In the genomic region with DNA sequence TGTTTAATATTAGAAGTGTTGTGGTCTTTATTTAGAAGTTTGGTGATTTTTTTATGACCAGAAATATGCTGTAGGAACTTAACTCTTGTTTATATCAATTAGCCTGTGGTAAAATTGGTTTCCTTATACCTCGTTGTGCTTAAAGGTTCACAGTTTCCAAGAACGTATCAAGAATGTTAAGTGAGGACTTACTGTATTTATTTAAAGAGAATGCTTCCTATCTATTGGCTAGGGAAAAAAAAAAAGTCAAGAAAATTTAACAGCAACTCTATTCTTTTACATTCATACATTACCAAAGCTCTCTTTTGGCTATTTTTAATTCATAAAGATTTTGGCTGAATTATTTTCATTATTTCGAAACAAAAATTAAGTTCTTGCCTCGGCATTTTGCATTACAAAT, we compare ENCODE assay signal across 1 cellular context.
TF ChIP-seq lines count a peak whose summit lies in the region.

No MANE protein-coding gene starts in this region.

TF ChIP-seq in GM23338, 12 proteins besides CTCF, POLR2A, EP300 and RAD21 (continued from another document):
- no peak for TF ChIP-seq NANOG (IDR thresholded peaks at IDR 0.05; ENCODE audit: borderline replicate concordance)
- TF ChIP-seq, protein P1, sequence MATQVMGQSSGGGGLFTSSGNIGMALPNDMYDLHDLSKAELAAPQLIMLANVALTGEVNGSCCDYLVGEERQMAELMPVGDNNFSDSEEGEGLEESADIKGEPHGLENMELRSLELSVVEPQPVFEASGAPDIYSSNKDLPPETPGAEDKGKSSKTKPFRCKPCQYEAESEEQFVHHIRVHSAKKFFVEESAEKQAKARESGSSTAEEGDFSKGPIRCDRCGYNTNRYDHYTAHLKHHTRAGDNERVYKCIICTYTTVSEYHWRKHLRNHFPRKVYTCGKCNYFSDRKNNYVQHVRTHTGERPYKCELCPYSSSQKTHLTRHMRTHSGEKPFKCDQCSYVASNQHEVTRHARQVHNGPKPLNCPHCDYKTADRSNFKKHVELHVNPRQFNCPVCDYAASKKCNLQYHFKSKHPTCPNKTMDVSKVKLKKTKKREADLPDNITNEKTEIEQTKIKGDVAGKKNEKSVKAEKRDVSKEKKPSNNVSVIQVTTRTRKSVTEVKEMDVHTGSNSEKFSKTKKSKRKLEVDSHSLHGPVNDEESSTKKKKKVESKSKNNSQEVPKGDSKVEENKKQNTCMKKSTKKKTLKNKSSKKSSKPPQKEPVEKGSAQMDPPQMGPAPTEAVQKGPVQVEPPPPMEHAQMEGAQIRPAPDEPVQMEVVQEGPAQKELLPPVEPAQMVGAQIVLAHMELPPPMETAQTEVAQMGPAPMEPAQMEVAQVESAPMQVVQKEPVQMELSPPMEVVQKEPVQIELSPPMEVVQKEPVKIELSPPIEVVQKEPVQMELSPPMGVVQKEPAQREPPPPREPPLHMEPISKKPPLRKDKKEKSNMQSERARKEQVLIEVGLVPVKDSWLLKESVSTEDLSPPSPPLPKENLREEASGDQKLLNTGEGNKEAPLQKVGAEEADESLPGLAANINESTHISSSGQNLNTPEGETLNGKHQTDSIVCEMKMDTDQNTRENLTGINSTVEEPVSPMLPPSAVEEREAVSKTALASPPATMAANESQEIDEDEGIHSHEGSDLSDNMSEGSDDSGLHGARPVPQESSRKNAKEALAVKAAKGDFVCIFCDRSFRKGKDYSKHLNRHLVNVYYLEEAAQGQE (IDR thresholded peaks at IDR 0.05; ENCODE audit: unreplicated experiment): no peak
- TF ChIP-seq, protein P2, sequence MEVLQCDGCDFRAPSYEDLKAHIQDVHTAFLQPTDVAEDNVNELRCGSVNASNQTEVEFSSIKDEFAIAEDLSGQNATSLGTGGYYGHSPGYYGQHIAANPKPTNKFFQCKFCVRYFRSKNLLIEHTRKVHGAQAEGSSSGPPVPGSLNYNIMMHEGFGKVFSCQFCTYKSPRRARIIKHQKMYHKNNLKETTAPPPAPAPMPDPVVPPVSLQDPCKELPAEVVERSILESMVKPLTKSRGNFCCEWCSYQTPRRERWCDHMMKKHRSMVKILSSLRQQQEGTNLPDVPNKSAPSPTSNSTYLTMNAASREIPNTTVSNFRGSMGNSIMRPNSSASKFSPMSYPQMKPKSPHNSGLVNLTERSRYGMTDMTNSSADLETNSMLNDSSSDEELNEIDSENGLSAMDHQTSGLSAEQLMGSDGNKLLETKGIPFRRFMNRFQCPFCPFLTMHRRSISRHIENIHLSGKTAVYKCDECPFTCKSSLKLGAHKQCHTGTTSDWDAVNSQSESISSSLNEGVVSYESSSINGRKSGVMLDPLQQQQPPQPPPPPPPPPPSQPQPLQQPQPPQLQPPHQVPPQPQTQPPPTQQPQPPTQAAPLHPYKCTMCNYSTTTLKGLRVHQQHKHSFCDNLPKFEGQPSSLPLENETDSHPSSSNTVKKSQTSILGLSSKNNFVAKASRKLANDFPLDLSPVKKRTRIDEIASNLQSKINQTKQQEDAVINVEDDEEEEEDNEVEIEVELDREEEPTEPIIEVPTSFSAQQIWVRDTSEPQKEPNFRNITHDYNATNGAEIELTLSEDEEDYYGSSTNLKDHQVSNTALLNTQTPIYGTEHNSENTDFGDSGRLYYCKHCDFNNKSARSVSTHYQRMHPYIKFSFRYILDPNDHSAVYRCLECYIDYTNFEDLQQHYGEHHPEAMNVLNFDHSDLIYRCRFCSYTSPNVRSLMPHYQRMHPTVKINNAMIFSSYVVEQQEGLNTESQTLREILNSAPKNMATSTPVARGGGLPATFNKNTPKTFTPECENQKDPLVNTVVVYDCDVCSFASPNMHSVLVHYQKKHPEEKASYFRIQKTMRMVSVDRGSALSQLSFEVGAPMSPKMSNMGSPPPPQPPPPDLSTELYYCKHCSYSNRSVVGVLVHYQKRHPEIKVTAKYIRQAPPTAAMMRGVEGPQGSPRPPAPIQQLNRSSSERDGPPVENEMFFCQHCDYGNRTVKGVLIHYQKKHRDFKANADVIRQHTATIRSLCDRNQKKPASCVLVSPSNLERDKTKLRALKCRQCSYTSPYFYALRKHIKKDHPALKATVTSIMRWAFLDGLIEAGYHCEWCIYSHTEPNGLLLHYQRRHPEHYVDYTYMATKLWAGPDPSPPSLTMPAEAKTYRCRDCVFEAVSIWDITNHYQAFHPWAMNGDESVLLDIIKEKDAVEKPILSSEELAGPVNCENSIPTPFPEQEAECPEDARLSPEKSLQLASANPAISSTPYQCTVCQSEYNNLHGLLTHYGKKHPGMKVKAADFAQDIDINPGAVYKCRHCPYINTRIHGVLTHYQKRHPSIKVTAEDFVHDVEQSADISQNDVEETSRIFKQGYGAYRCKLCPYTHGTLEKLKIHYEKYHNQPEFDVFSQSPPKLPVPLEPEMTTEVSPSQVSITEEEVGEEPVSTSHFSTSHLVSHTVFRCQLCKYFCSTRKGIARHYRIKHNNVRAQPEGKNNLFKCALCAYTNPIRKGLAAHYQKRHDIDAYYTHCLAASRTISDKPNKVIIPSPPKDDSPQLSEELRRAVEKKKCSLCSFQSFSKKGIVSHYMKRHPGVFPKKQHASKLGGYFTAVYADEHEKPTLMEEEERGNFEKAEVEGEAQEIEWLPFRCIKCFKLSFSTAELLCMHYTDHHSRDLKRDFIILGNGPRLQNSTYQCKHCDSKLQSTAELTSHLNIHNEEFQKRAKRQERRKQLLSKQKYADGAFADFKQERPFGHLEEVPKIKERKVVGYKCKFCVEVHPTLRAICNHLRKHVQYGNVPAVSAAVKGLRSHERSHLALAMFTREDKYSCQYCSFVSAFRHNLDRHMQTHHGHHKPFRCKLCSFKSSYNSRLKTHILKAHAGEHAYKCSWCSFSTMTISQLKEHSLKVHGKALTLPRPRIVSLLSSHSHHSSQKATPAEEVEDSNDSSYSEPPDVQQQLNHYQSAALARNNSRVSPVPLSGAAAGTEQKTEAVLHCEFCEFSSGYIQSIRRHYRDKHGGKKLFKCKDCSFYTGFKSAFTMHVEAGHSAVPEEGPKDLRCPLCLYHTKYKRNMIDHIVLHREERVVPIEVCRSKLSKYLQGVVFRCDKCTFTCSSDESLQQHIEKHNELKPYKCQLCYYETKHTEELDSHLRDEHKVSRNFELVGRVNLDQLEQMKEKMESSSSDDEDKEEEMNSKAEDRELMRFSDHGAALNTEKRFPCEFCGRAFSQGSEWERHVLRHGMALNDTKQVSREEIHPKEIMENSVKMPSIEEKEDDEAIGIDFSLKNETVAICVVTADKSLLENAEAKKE (CRISPR knock-in tag; IDR thresholded peaks at IDR 0.05): no peak
TF ChIP-seq in GM23338: peak in this region for 0.
